ENCODE assay signal across 9 cellular contexts in the genomic region with DNA sequence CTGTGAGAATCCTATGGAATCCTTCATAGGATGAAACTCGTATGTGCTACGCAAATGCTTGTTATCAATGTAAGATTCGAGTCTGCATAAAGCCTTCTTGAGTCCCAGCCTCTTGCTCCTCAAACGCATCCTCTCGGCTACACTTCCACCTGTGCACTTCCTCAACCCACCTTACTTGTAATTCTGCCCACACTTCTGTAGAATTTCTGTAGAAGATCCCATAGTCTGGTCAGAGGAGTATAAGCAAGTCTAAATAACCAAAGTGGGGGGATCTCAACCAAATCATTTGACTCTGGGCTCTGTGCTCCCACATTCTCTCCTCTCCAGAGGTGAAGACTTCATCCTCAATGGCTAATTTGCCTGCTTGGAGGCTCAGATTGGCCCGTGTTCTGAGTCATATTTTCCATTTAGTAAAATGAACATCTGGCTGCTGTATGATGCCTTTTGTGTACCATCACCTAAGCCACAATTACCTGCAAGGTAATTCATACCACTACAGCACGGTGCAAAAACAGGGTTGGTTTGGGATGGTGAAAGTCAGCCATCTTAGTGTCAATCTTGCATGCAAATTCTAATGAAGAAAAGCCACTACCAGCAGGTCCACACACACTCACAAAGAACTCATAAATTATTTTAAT.
DNase-seq lines count a peak whose midpoint lies in the region; ATAC-seq and TF ChIP-seq lines count a peak whose summit lies in the region.
"Had no signal": no experiment of that assay in that cellular context is flagged by ENCODE, and none has a peak within 500 bp of the region (broad histone marks: within the 10 kb centered on the region; RNA-seq: fewer than 3 reads in every experiment).

No MANE protein-coding gene starts in this region.

- H3K79me2 ChIP-seq in mammary epithelial cell (ENCODE audit: insufficient read depth, low read length): no peaks in the 10 kb centered on the region

- intact Hi-C loops in MCF 10A (cut with micrococcal nuclease): loop anchor here (2.0 kb wide), 1 partner anchor 27 kb away; no protein-coding TSS in a partner anchor
- intact Hi-C loops in mammary epithelial cell (cut with micrococcal nuclease): no loop called here
- intact Hi-C loops in lower lobe of right lung (cut with DNase I): no loop called here

- H3K4me3 ChIP-seq in mammary epithelial cell (replicated peaks in 1 of 3; ENCODE audit: insufficient read depth in 1 of 3, low read depth in 2 of 3, low read length in 3 of 3) (no peak overlapping the region), lower lobe of right lung (no peak overlapping the region), thymus (ENCODE audit: low read length) (no peak overlapping the region)

- H3K9me3 ChIP-seq in mammary epithelial cell (replicated peaks; ENCODE audit: insufficient read depth, low read length): no peaks in the 10 kb centered on the region
- no peaks in the 10 kb centered on the region for H3K9me3 ChIP-seq in lower lobe of right lung
- H3K9me3 ChIP-seq in thymus (ENCODE audit: control insufficient read depth): no peaks in the 10 kb centered on the region

- H3K4me2 ChIP-seq in mammary epithelial cell (ENCODE audit: insufficient read depth, low read depth, low read length): no peak overlapping the region

- H3K27ac ChIP-seq in mammary epithelial cell (ENCODE audit: insufficient read depth, low read depth, low read length) (no peak overlapping the region), lower lobe of right lung (peak overlapping the region; percentile 66), thymus (ENCODE audit: low read depth) (peak overlapping the region; percentile 95)

- H3K27me3 Mint-ChIP-seq in MCF 10A (ENCODE audit: insufficient read depth, unreplicated experiment): no peaks in the 10 kb centered on the region
- no peaks in the 10 kb centered on the region for H3K27me3 Mint-ChIP-seq in activated naive CD8-positive, alpha-beta T cell

- 94% methylated on average over 7 of the region's 7 CpGs for WGBS in mammary epithelial cell (ENCODE audit: low coverage, missing lambda C conversion rate)
- WGBS in thymus: 73% methylated on average over 7 of the region's 7 CpGs

- BruUV-seq in MCF 10A (replicated peaks; lab: Mats Ljungman, UMichigan) (no TSS peak), mammary epithelial cell (replicated peaks; lab: Mats Ljungman, UMichigan) (no TSS peak)

- dilution Hi-C loops in mammary epithelial cell (cut with HindIII; ENCODE audit: low sequenced_read_pairs): loop anchor here (5.0 kb wide), 1 partner anchor 71 kb away; no protein-coding TSS in a partner anchor

- no peak overlapping the region for H3K9ac ChIP-seq in mammary epithelial cell (ENCODE audit: insufficient read depth, low read length)

- TF ChIP-seq CTCF in MCF 10A (IDR thresholded peaks at IDR 0.05; ENCODE audit: unreplicated experiment): no peak
- no peak for TF ChIP-seq CTCF in mammary epithelial cell (conservative IDR thresholded peaks at IDR 0.05 in 1 of 2, IDR thresholded peaks at IDR 0.05 in 1 of 2; ENCODE audit: extremely low read depth in 1 of 2, insufficient read depth in 1 of 2, low read depth in 1 of 2, low read length in 2 of 2)
- no peak for TF ChIP-seq CTCF in lower lobe of right lung (IDR thresholded peaks at IDR 0.05)

- DNase-seq in MCF 10A (ENCODE audit: unreplicated experiment) (no peak), mammary epithelial cell (no peak), lower lobe of right lung (no peak), activated gamma-delta T cell treated with Interleukin-2 at 50 U/mL for 16 hours (no peak)
- DNase-seq: NCI-H1436 treated with DMSO at 0.1 percent for 48 hours had no signal

- POLR2A ChIA-PET in MCF 10A (lab: Yijun Ruan, JAX): interaction anchor here (1.0 to 4.6 kb wide), 9 partner anchors 8 to 139 kb away, joined by 3 to 47 read pairs (median 8); a partner anchor contains a TSS

- peak overlapping the region; percentile 94 for H3K27ac Mint-ChIP-seq in MCF 10A (ENCODE audit: low read depth, unreplicated experiment)
- H3K27ac Mint-ChIP-seq in activated naive CD8-positive, alpha-beta T cell: peak overlapping the region; percentile 97

- TF ChIP-seq POLR2A in GM18505 (IDR thresholded peaks at IDR 0.05; ENCODE audit: borderline replicate concordance, extremely low read depth, insufficient read depth, insufficient read length): no peak

- peaks cover 30% of the 10 kb centered on the region for H3K4me1 Mint-ChIP-seq in MCF 10A (ENCODE audit: insufficient read depth, unreplicated experiment)
- H3K4me1 Mint-ChIP-seq in activated naive CD8-positive, alpha-beta T cell (ENCODE audit: low read depth): peaks cover 98% of the 10 kb centered on the region

- H2AFZ ChIP-seq in mammary epithelial cell (ENCODE audit: low read depth, low read length): no peak overlapping the region

- H3K36me3 Mint-ChIP-seq in MCF 10A (ENCODE audit: insufficient read depth, unreplicated experiment): no peaks in the 10 kb centered on the region
- peaks cover 9% of the 10 kb centered on the region for H3K36me3 Mint-ChIP-seq in activated naive CD8-positive, alpha-beta T cell

- H3K4me3 Mint-ChIP-seq in MCF 10A (ENCODE audit: unreplicated experiment): no peak overlapping the region
- peak overlapping the region; percentile 86 for H3K4me3 Mint-ChIP-seq in activated naive CD8-positive, alpha-beta T cell

- H4K20me1 ChIP-seq in mammary epithelial cell (ENCODE audit: insufficient read depth, low read length): no peaks in the 10 kb centered on the region

- CTCF ChIA-PET in MCF 10A (lab: Yijun Ruan, JAX) (interaction anchor here (1.2 to 1.6 kb wide), 2 partner anchors 36 to 38 kb away, joined by 3 read pairs; no protein-coding TSS in a partner anchor), mammary epithelial cell (lab: Charles Lee; ENCODE audit: low non-redundant PET) (no interaction called here)

- no peaks in the 10 kb centered on the region for H3K9me3 Mint-ChIP-seq in MCF 10A (ENCODE audit: unreplicated experiment)
- H3K9me3 Mint-ChIP-seq in activated naive CD8-positive, alpha-beta T cell (ENCODE audit: low read depth): no peaks in the 10 kb centered on the region

- H3K36me3 ChIP-seq in mammary epithelial cell (ENCODE audit: insufficient read depth, low read length) (no peaks in the 10 kb centered on the region), lower lobe of right lung (no peaks in the 10 kb centered on the region), thymus (ENCODE audit: control insufficient read depth, insufficient read depth) (peaks cover 5% of the 10 kb centered on the region)

- peaks cover 23% of the 10 kb centered on the region for H3K4me1 ChIP-seq in mammary epithelial cell (ENCODE audit: insufficient read depth, low read length)
- H3K4me1 ChIP-seq in lower lobe of right lung: peaks cover 90% of the 10 kb centered on the region
- H3K4me1 ChIP-seq in thymus (ENCODE audit: control insufficient read depth, insufficient read depth, low read length): peaks cover 72% of the 10 kb centered on the region

- ATAC-seq in lower lobe of right lung: no peak
- no peak for ATAC-seq in GM18505 (IDR thresholded peaks at IDR 0.05; ENCODE audit: unreplicated experiment)
- no peak for ATAC-seq in GM18519 (IDR thresholded peaks at IDR 0.05; ENCODE audit: low FRiP score, unreplicated experiment)

- in situ Hi-C loops in mammary epithelial cell (cut with MboI; ENCODE audit: low sequenced_read_pairs in 2 of 2): no loop called here

- H3K27me3 ChIP-seq in mammary epithelial cell (ENCODE audit: insufficient read depth, low read length) (no peaks in the 10 kb centered on the region), lower lobe of right lung (ENCODE audit: low read depth) (no peaks in the 10 kb centered on the region), thymus (ENCODE audit: control insufficient read depth, insufficient read depth) (no peaks in the 10 kb centered on the region)
